ENCODE assay signal across 24 cellular contexts in the genomic region with DNA sequence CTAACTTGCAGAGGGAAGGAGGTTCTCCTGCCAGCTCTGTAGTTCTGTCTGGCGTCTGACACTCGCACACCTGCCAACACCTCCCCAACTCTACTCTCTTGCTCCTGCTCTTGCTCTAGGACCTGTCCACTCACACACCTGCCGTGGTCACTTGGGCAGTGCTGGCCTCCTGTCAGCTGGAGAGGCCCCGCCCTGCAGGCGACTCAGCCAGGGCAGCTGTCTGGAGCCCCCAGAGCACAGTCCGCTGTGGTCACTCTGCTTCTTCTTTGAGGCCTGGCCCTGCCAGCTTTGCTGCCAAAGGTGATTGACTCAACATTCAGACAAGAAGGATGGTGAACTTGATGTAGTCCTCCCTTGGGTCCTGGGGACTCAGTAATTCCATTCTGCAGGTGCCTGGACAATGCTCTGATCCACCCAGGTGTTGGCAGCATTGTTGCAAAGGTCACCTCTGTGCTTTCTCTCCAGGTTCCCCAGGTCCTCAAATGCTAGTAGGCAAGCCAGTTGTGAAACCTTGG. TPM values are rescaled to one million over a fixed set of nuclear protein-coding genes. Genes with fewer than 3 reads are reported as not detected.
DNase-seq lines count a peak whose midpoint lies in the region; TF ChIP-seq lines count a peak whose summit lies in the region.
"Had no signal": no experiment of that assay in that cellular context is flagged by ENCODE, and none has a peak within 500 bp of the region (broad histone marks: within the 10 kb centered on the region; RNA-seq: fewer than 3 reads in every experiment).

No MANE protein-coding gene starts in this region.

- POLR2A ChIA-PET in OCI-LY7 (lab: Charles Lee) = no interaction called here

- no peaks in the 10 kb centered on the region for H3K36me3 ChIP-seq in OCI-LY7 (ENCODE audit: insufficient read depth, low read length)
- H3K36me3 ChIP-seq: BE2C, BLaER1 had no signal

- H3K79me2 ChIP-seq in OCI-LY7 (ENCODE audit: insufficient read depth, low read depth, low read length) = no peaks in the 10 kb centered on the region

- H3K9me3 ChIP-seq in OCI-LY7 (ENCODE audit: low read length) = no peaks in the 10 kb centered on the region
- H3K9me3 ChIP-seq: BE2C, BLaER1 had no signal

- H3K27ac ChIP-seq in OCI-LY7 (ENCODE audit: low read depth, low read length, poor library complexity, severe bottlenecking) = no peak overlapping the region
- H3K27ac ChIP-seq: BLaER1 had no signal

- H4K20me1 ChIP-seq in OCI-LY7 (ENCODE audit: insufficient read depth, low read length) = no peaks in the 10 kb centered on the region
- H4K20me1 ChIP-seq: BLaER1 had no signal

- no peak for TF ChIP-seq CTCF in OCI-LY7 (conservative IDR thresholded peaks at IDR 0.05; ENCODE audit: low read length)

- no peak overlapping the region for H3K4me3 ChIP-seq in OCI-LY7 (ENCODE audit: low read depth, low read length, poor library complexity, severe bottlenecking)
- H3K4me3 ChIP-seq: BLaER1 had no signal

- CTCF ChIA-PET in OCI-LY7 (lab: Charles Lee; ENCODE audit: unreplicated experiment) = no interaction called here

- DNase-seq in ecto neural progenitor cell (ENCODE audit: low spot score) (peak; percentile 25), islet precursor cell (peak; percentile 34), posterior vena cava (ENCODE audit: low spot score) (peak; percentile 41), OCI-LY7 (ENCODE audit: low spot score) (no peak), OCI-M1 (lab: John Stamatoyannopoulos, UW) (no peak)
- DNase-seq: 8988T; ACHN; BE2C; C1 segment of cervical spinal cord; CD4-positive, alpha-beta memory T cell; CD4-positive, CD25-positive, alpha-beta regulatory T cell; CD8-positive, alpha-beta memory T cell; COR-L47; DMS 273 treated with DMSO at 0.1 percent for 48 hours; DMS153; DMS53; DMS79; DND-41; EL; GDM1 had no signal

- H2AFZ ChIP-seq in OCI-LY7 (ENCODE audit: low read length) = no peak overlapping the region

- H3K4me2 ChIP-seq in OCI-LY7 (ENCODE audit: low read length) = no peak overlapping the region
- H3K4me2 ChIP-seq: BLaER1 had no signal

- no TSS peak for BruUV-seq in OCI-LY7 (replicated peaks; lab: Mats Ljungman, UMichigan)

- no peaks in the 10 kb centered on the region for H3K9me2 ChIP-seq in OCI-LY7 (ENCODE audit: insufficient read depth, low read length)

- intact Hi-C loops in posterior vena cava (cut with DNase I) = no loop called here
- intact Hi-C loops in OCI-LY7 (cut with micrococcal nuclease; ENCODE audit: unreplicated experiment) = no loop called here

- H3K4me1 ChIP-seq in OCI-LY7 (ENCODE audit: insufficient read depth, low read length, poor library complexity, severe bottlenecking) = no peaks in the 10 kb centered on the region
- H3K4me1 ChIP-seq: BE2C had no signal

RNA-seq across cellular contexts. Expression of a gene that starts 18.7 kb away (rescaled TPM):
- total RNA-seq in posterior vena cava (1 to 10 TPM; 6.0 to 6.5 TPM), OCI-LY7 (2022) (not detected in 2 replicates)
- total RNA-seq in OCI-LY7 (2014; rRNA removed; shearing (Covaris generic)) = not detected in 2 replicates
- total RNA-seq: A673; CD4-positive, alpha-beta memory T cell; CD8-positive, alpha-beta memory T cell; Daoy; G401 had no signal

Comparison
In these comparisons a context has a peak if more than half of its experiments do, and no peak if none do; other contexts are left out.
1. DNase-seq: peak in ecto neural progenitor cell (single experiment), islet precursor cell (single experiment) and posterior vena cava (single experiment); none in OCI-LY7 (single experiment) and OCI-M1 (single experiment).
2. RNA of a gene that starts 18.7 kb away (total RNA-seq): 6.0 to 6.5 TPM in posterior vena cava; not detected in OCI-LY7; every median in the first group is over 4 times any median in the second.